8 cellular contexts compared by ENCODE assay signal in the genomic region with DNA sequence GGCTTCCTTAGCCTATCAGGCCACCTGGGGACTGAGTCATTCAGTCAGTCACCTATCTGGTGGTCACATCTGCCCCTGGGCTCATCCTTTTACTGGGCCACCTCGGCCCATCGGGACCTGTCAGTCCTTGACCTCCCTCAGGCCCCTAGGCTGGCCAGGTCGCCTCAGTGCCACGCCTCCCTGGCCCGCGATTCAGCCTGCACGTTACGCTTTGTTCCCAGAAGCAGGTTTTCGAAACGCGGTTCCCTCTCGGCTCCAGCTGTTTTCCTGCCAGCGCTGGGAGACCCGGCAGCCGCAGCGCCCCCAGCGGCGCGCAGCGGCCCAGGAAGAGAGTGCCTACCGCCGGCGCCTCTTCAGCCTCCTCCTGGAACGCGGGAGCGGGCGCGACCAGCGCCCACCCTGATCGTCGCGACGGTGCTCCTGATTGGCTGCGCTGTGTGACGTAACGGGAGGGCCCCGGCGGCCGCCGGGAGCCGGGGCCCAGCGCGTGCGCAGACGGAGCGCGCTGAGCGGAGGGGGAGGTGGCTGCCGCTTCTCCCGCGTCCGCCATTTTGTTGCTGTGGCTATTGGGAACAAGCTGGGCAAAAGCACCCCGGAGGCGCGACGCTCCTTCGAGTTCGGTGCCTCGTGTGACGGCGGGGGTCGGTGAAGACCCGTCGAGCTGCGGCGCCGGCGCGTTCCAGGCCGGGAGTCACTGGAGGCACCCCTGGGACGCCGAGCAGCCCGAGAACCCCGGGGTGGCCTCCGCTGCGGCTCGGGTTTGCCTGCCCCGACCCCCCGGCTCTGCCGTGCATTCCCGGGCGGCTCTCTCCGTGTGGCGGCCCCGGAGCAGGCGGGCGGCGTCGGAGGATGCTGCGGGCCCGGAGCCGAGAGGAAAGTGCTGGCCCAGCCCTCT. TPM values are rescaled to one million over a fixed set of nuclear protein-coding genes. Genes with fewer than 3 reads are reported as not detected.
DNase-seq lines count a peak whose midpoint lies in the region; ATAC-seq and TF ChIP-seq lines count a peak whose summit lies in the region.

CRKL (plus strand) TSS at position 492 of the 895 bp plus-strand sequence. CDS start 528 bp downstream, outside the sequence.

- TF ChIP-seq CTCF in WERI-Rb-1 (IDR thresholded peaks at IDR 0.05; ENCODE audit: low read depth, low read length), result peak; percentile 93
- TF ChIP-seq CTCF in mammary epithelial cell (conservative IDR thresholded peaks at IDR 0.05 in 1 of 2, IDR thresholded peaks at IDR 0.05 in 1 of 2; ENCODE audit: extremely low read depth in 1 of 2, insufficient read depth in 1 of 2, low read depth in 1 of 2, low read length in 2 of 2), result peak; percentile 78 to 95

- 3% methylated on average over 22 of the region's 92 CpGs for WGBS in mammary epithelial cell (ENCODE audit: low coverage, missing lambda C conversion rate)

- H2AFZ ChIP-seq in mammary epithelial cell (ENCODE audit: low read depth, low read length), result peak within 1 kb of the TSS; percentile 91

- H3K27me3 ChIP-seq in WERI-Rb-1 (ENCODE audit: insufficient read depth, low read depth, severe bottlenecking) (no peaks in the 10 kb centered on the region), mammary epithelial cell (ENCODE audit: insufficient read depth, low read length) (no peaks in the 10 kb centered on the region)

- H3K9me3 ChIP-seq in WERI-Rb-1 (ENCODE audit: severe bottlenecking) (no peaks in the 10 kb centered on the region), mammary epithelial cell (replicated peaks; ENCODE audit: insufficient read depth, low read length) (no peaks in the 10 kb centered on the region)

- DNase-seq in AG08395 (ENCODE audit: low spot score) (peak; percentile 100), NCI-H2196 treated with DMSO at 0.1 percent for 48 hours (lab: John Stamatoyannopoulos, UW; ENCODE audit: unreplicated experiment) (peak; percentile 84), WERI-Rb-1 (peak; percentile 97), mammary epithelial cell (peak; percentile 98), iPS-NIHi7 (ENCODE audit: extremely low spot score) (peak; percentile 100), smooth muscle cell of the brain vasculature (ENCODE audit: low read depth, low spot score) (peak; percentile 95)

- intact Hi-C loops in mammary epithelial cell (cut with micrococcal nuclease), result loop anchor here (1.0 to 2.0 kb wide), 4 partner anchors 13 to 65 kb away; partner anchors contain the start of gene LZTR1

- H3K4me2 ChIP-seq in mammary epithelial cell (ENCODE audit: insufficient read depth, low read depth, low read length), result peak within 1 kb of the TSS; percentile 89

- peaks cover 12% of the 10 kb centered on the region for H4K20me1 ChIP-seq in mammary epithelial cell (ENCODE audit: insufficient read depth, low read length)

- in situ Hi-C loops in mammary epithelial cell (cut with MboI; ENCODE audit: low sequenced_read_pairs in 2 of 2), result no loop called here

- H3K9ac ChIP-seq in mammary epithelial cell (ENCODE audit: insufficient read depth, low read length), result peak within 1 kb of the TSS; percentile 87

- H3K27ac ChIP-seq in WERI-Rb-1 (peak within 1 kb of the TSS; percentile 93), mammary epithelial cell (ENCODE audit: insufficient read depth, low read depth, low read length) (peak within 1 kb of the TSS; percentile 82)

- CTCF ChIA-PET in mammary epithelial cell (lab: Charles Lee; ENCODE audit: low non-redundant PET), result interaction anchor here (0.5 to 0.7 kb wide), 5 partner anchors 11 to 177 kb away, joined by 3 to 8 read pairs (median 5); no protein-coding TSS in a partner anchor

- TSS peak; percentile 58 for BruUV-seq in mammary epithelial cell (replicated peaks; lab: Mats Ljungman, UMichigan)

- ATAC-seq in GM18873 (IDR thresholded peaks at IDR 0.05; ENCODE audit: low FRiP score, unreplicated experiment) (peak; percentile 81), HG03139 (IDR thresholded peaks at IDR 0.05; ENCODE audit: unreplicated experiment) (peak; percentile 89)

- H3K79me2 ChIP-seq in mammary epithelial cell (ENCODE audit: insufficient read depth, low read length), result peaks cover 49% of the 10 kb centered on the region

- H3K4me3 ChIP-seq in WERI-Rb-1 (ENCODE audit: low read depth, low read length) (peak within 1 kb of the TSS; percentile 97), mammary epithelial cell (replicated peaks in 1 of 3; ENCODE audit: insufficient read depth in 1 of 3, low read depth in 2 of 3, low read length in 3 of 3) (peak within 1 kb of the TSS; percentile 90 to 98 (median 92))

- H3K36me3 ChIP-seq in WERI-Rb-1, result peaks cover 31% of the 10 kb centered on the region
- H3K36me3 ChIP-seq in mammary epithelial cell (ENCODE audit: insufficient read depth, low read length), result no peaks in the 10 kb centered on the region

- dilution Hi-C loops in mammary epithelial cell (cut with HindIII; ENCODE audit: low sequenced_read_pairs), result no loop called here

- H3K4me1 ChIP-seq in mammary epithelial cell (ENCODE audit: insufficient read depth, low read length), result peaks cover 19% of the 10 kb centered on the region

RNA-seq across cellular contexts. Expression of gene CRKL, which starts in this region (rescaled TPM):
- total RNA-seq in mammary epithelial cell, result 10 to 100 TPM; 75.0 to 80.3 TPM
- polyA plus RNA-seq in mammary epithelial cell, result 32.0 TPM
- polyA minus RNA-seq in mammary epithelial cell, result 72.0 TPM

Comparison
In these comparisons a context has a peak if more than half of its experiments do, and no peak if none do; other contexts are left out.
1. Peak in every context shown above with its lines: DNase-seq, ATAC-seq, H3K4me3 ChIP-seq and H3K27ac ChIP-seq.